Comparison of ENCODE assay signal across 8 cellular contexts in genomic region chr12:111444314-111444705, GRCh38. TPM values are rescaled to one million over a fixed set of nuclear protein-coding genes. Genes with fewer than 3 reads are reported as not detected.
A peak's percentile ranks its signal among the peaks of the same experiment; 100 is the strongest.
DNase-seq lines count a peak whose midpoint lies in the region; ATAC-seq lines count a peak whose summit lies in the region.

No MANE protein-coding gene starts in this region.

- DNase-seq in activated effector memory CD4-positive, alpha-beta T cell treated with anti-CD3 and anti-CD28 coated beads, Interleukin-2, amount 50 U/mL, for 16 hours = peak; percentile 65
- no peak for DNase-seq in activated effector memory CD4-positive, alpha-beta T cell treated with Interleukin-2 at 50 U/mL for 16 hours
- peak; percentile 73 for DNase-seq in activated CD4-positive, alpha-beta memory T cell treated with anti-CD3 and anti-CD28 coated beads for 36 hours
- no peak for DNase-seq in naive thymus-derived CD8-positive, alpha-beta T cell
- DNase-seq in C1 segment of cervical spinal cord (lab: John Stamatoyannopoulos, UW) = no peak
- no peak for DNase-seq in Ammon's horn (ENCODE audit: low spot score)
- no peak for DNase-seq in posterior vena cava (ENCODE audit: low spot score)

- H3K9me3 Mint-ChIP-seq in activated CD4-positive, alpha-beta memory T cell treated with anti-CD3 and anti-CD28 coated beads for 36 hours = no peaks in the 10 kb centered on the region
- H3K9me3 Mint-ChIP-seq in naive thymus-derived CD8-positive, alpha-beta T cell = no peaks in the 10 kb centered on the region

- POLR2A ChIA-PET in activated CD4-positive, alpha-beta memory T cell treated with anti-CD3 and anti-CD28 coated beads for 36 hours (lab: Charles Lee) = interaction anchor here (0.6 to 5.4 kb wide), 7 partner anchors 10 to 47 kb away, joined by 3 to 91 read pairs (median 4); partner anchors contain the start of gene SH2B3
- POLR2A ChIA-PET in naive thymus-derived CD8-positive, alpha-beta T cell (lab: Charles Lee) = interaction anchor here (0.9 to 5.5 kb wide), 9 partner anchors 9 to 76 kb away, joined by 3 to 46 read pairs (median 6); partner anchors contain the start of gene SH2B3

- H3K4me3 Mint-ChIP-seq in activated CD4-positive, alpha-beta memory T cell treated with anti-CD3 and anti-CD28 coated beads for 36 hours = peak overlapping the region; percentile 3
- H3K4me3 Mint-ChIP-seq in naive thymus-derived CD8-positive, alpha-beta T cell = peak overlapping the region in 9 of 10 donors; percentile 8 to 77 (median 61)

- H3K36me3 Mint-ChIP-seq in activated CD4-positive, alpha-beta memory T cell treated with anti-CD3 and anti-CD28 coated beads for 36 hours = peaks cover 42% of the 10 kb centered on the region
- H3K36me3 Mint-ChIP-seq in naive thymus-derived CD8-positive, alpha-beta T cell = peaks cover 0 to 32% (median 4%) of the 10 kb centered on the region in 3 donors

- intact Hi-C loops in activated CD4-positive, alpha-beta memory T cell treated with anti-CD3 and anti-CD28 coated beads for 36 hours (cut with micrococcal nuclease) = loop anchor here (1.0 to 10.0 kb wide), 3 partner anchors 14 to 240 kb away; partner anchors contain the start of genes ACAD10, BRAP and PHETA1
- intact Hi-C loops in posterior vena cava (cut with DNase I) = no loop called here

- peaks cover 81% of the 10 kb centered on the region for H3K4me1 Mint-ChIP-seq in activated CD4-positive, alpha-beta memory T cell treated with anti-CD3 and anti-CD28 coated beads for 36 hours (ENCODE audit: low read depth)
- peaks cover 29 to 86% (median 71%) of the 10 kb centered on the region in 4 donors for H3K4me1 Mint-ChIP-seq in naive thymus-derived CD8-positive, alpha-beta T cell

- peak overlapping the region; percentile 77 for H3K27ac Mint-ChIP-seq in activated CD4-positive, alpha-beta memory T cell treated with anti-CD3 and anti-CD28 coated beads for 36 hours
- peak overlapping the region; percentile 17 to 95 (median 90) for H3K27ac Mint-ChIP-seq in naive thymus-derived CD8-positive, alpha-beta T cell

- no peaks in the 10 kb centered on the region for H3K27me3 Mint-ChIP-seq in activated CD4-positive, alpha-beta memory T cell treated with anti-CD3 and anti-CD28 coated beads for 36 hours
- no peaks in the 10 kb centered on the region for H3K27me3 Mint-ChIP-seq in naive thymus-derived CD8-positive, alpha-beta T cell

- ATAC-seq in HG03045 (IDR thresholded peaks at IDR 0.05; ENCODE audit: unreplicated experiment) = peak; percentile 31
- peak in 1 of 2 donors; percentile 2 for ATAC-seq in naive thymus-derived CD8-positive, alpha-beta T cell

- CTCF ChIA-PET in activated CD4-positive, alpha-beta memory T cell treated with anti-CD3 and anti-CD28 coated beads for 36 hours (lab: Charles Lee) = interaction anchor here (1.0 to 28.6 kb wide), 9 partner anchors 8 to 114 kb away, joined by 3 to 1161 read pairs (median 9); partner anchors contain the start of gene SH2B3

RNA-seq across cellular contexts. Expression of gene SH2B3, which starts 38.6 kb away (rescaled TPM):
- 10 to 100 TPM; 32.6 to 34.2 TPM for total RNA-seq in activated CD4-positive, alpha-beta memory T cell treated with anti-CD3 and anti-CD28 coated beads for 36 hours
- total RNA-seq in naive thymus-derived CD8-positive, alpha-beta T cell = 10 to 100 TPM; 12.5 to 12.8 TPM
- polyA plus RNA-seq in naive thymus-derived CD8-positive, alpha-beta T cell = 1 to 10 TPM; 2.1 to 5.3 (median 3.2) TPM
- total RNA-seq in posterior vena cava = 10 to 100 TPM; 31.9 to 32.4 TPM

Comparison
In these comparisons a context has a peak if more than half of its experiments do, and no peak if none do; other contexts are left out.
1. DNase-seq: peak in activated effector memory CD4-positive, alpha-beta T cell treated with anti-CD3 and anti-CD28 coated beads, Interleukin-2, amount 50 U/mL, for 16 hours (single experiment) and activated CD4-positive, alpha-beta memory T cell treated with anti-CD3 and anti-CD28 coated beads for 36 hours (single experiment); none in activated effector memory CD4-positive, alpha-beta T cell treated with Interleukin-2 at 50 U/mL for 16 hours (single experiment), naive thymus-derived CD8-positive, alpha-beta T cell (0 of 10), C1 segment of cervical spinal cord (0 of 14), Ammon's horn (single experiment) and posterior vena cava (single experiment).